Comparison of ENCODE assay signal across 7 cellular contexts in genomic region chr16:12075391-12076340, GRCh38.
DNase-seq lines count a peak whose midpoint lies in the region; ATAC-seq and TF ChIP-seq lines count a peak whose summit lies in the region.
"Not testable (repeated sequence)": the region's sequence is repeated elsewhere in the genome, so short reads cannot be mapped to it uniquely, and the experiment has no call there.

No MANE protein-coding gene starts in this region.

- H3K27ac ChIP-seq in CD4-positive, alpha-beta memory T cell (ENCODE audit: low read depth, low read length): not testable (repeated sequence)
- peak overlapping the region; percentile 39 for H3K27ac ChIP-seq in cardiac muscle cell

- peak overlapping the region in 7 of 8 donors; percentile 40 to 69 (median 65) for H3K4me3 Mint-ChIP-seq in CD4-positive, alpha-beta memory T cell
- H3K4me3 Mint-ChIP-seq in IgD-negative memory B cell (peak overlapping the region in 3 of 4 donors; percentile 70 to 82 (median 72)), activated B cell treated with CpG ODN at 0.5 μM for 24 hours (peak overlapping the region; percentile 38), naive B cell (peak overlapping the region in 6 of 8 donors; percentile 2 to 65 (median 47))
- not testable (repeated sequence) for H3K4me3 Mint-ChIP-seq in stimulated activated effector memory CD8-positive, alpha-beta T cell treated with anti-CD3 and anti-CD28 coated beads, Interleukin-12 subunit alpha, Interleukin-12 subunit beta, amount 100 ng/mL, for 72 hours

- DNase-seq in CD4-positive, alpha-beta memory T cell: peak; percentile 44 to 64 (median 55)
- not testable (repeated sequence) for DNase-seq in activated B cell treated with CpG ODN at 0.5 μM for 24 hours; cardiac muscle cell (ENCODE audit: low read depth in 1 of 2, low spot score in 1 of 2); stimulated activated effector memory CD8-positive, alpha-beta T cell treated with anti-CD3 and anti-CD28 coated beads, Interleukin-12 subunit alpha, Interleukin-12 subunit beta, amount 100 ng/mL, for 72 hours (ENCODE audit: low spot score in 2 of 2)
- peak; percentile 39 for DNase-seq in activated effector memory CD4-positive, alpha-beta T cell treated with Interleukin-2 at 50 U/mL for 16 hours
- peak; percentile 9 for DNase-seq in naive B cell

- H3K36me3 Mint-ChIP-seq in CD4-positive, alpha-beta memory T cell: peaks cover 12 to 26% of the 10 kb centered on the region in 2 donors
- not testable (repeated sequence) for H3K36me3 Mint-ChIP-seq in IgD-negative memory B cell; naive B cell; stimulated activated effector memory CD8-positive, alpha-beta T cell treated with anti-CD3 and anti-CD28 coated beads, Interleukin-12 subunit alpha, Interleukin-12 subunit beta, amount 100 ng/mL, for 72 hours
- H3K36me3 Mint-ChIP-seq in activated B cell treated with CpG ODN at 0.5 μM for 24 hours (ENCODE audit: low read depth): peaks cover 50% of the 10 kb centered on the region

- CTCF ChIA-PET in CD4-positive, alpha-beta memory T cell (lab: Charles Lee; ENCODE audit: partially characterized antibody): interaction anchor here (0.8 to 2.6 kb wide), 3 partner anchors 8 to 19 kb away, joined by 3 to 18 read pairs (median 12); no protein-coding TSS in a partner anchor
- CTCF ChIA-PET in activated B cell treated with CpG ODN at 0.5 μM for 24 hours (lab: Charles Lee): not testable (repeated sequence)

- intact Hi-C loops in CD4-positive, alpha-beta memory T cell (cut with micrococcal nuclease); activated B cell treated with CpG ODN at 0.5 μM for 24 hours (cut with micrococcal nuclease): not testable (repeated sequence)

- peak overlapping the region; percentile 68 to 95 (median 90) for H3K27ac Mint-ChIP-seq in CD4-positive, alpha-beta memory T cell
- H3K27ac Mint-ChIP-seq in IgD-negative memory B cell: peak overlapping the region; percentile 91 to 98 (median 93)
- peak overlapping the region; percentile 68 for H3K27ac Mint-ChIP-seq in activated B cell treated with CpG ODN at 0.5 μM for 24 hours
- H3K27ac Mint-ChIP-seq in naive B cell: peak overlapping the region in 5 of 6 donors; percentile 38 to 88 (median 70)
- H3K27ac Mint-ChIP-seq in stimulated activated effector memory CD8-positive, alpha-beta T cell treated with anti-CD3 and anti-CD28 coated beads, Interleukin-12 subunit alpha, Interleukin-12 subunit beta, amount 100 ng/mL, for 72 hours: peak overlapping the region; percentile 77

- ATAC-seq in activated B cell treated with CpG ODN at 0.5 μM for 24 hours (ENCODE audit: low read depth); naive B cell (ENCODE audit: low read depth in 2 of 2); stimulated activated effector memory CD8-positive, alpha-beta T cell treated with anti-CD3 and anti-CD28 coated beads, Interleukin-12 subunit alpha, Interleukin-12 subunit beta, amount 100 ng/mL, for 72 hours: not testable (repeated sequence)

- H3K4me1 Mint-ChIP-seq in CD4-positive, alpha-beta memory T cell: peaks cover 35 to 64% (median 49%) of the 10 kb centered on the region in 4 donors
- H3K4me1 Mint-ChIP-seq in IgD-negative memory B cell (peaks cover 27 to 31% (median 29%) of the 10 kb centered on the region in 3 donors), activated B cell treated with CpG ODN at 0.5 μM for 24 hours (peaks cover 52% of the 10 kb centered on the region), naive B cell (peaks cover 17 to 64% (median 49%) of the 10 kb centered on the region in 3 donors)
- H3K4me1 Mint-ChIP-seq in stimulated activated effector memory CD8-positive, alpha-beta T cell treated with anti-CD3 and anti-CD28 coated beads, Interleukin-12 subunit alpha, Interleukin-12 subunit beta, amount 100 ng/mL, for 72 hours: peaks cover 38% of the 10 kb centered on the region

- peaks cover 2 to 27% (median 19%) of the 10 kb centered on the region in 8 donors for H3K9me3 Mint-ChIP-seq in CD4-positive, alpha-beta memory T cell
- not testable (repeated sequence) for H3K9me3 Mint-ChIP-seq in IgD-negative memory B cell; activated B cell treated with CpG ODN at 0.5 μM for 24 hours; naive B cell; stimulated activated effector memory CD8-positive, alpha-beta T cell treated with anti-CD3 and anti-CD28 coated beads, Interleukin-12 subunit alpha, Interleukin-12 subunit beta, amount 100 ng/mL, for 72 hours

- not testable (repeated sequence) for H3K9me3 ChIP-seq in CD4-positive, alpha-beta memory T cell (ENCODE audit: control insufficient read depth in 1 of 2, low read length in 2 of 2); cardiac muscle cell (ENCODE audit: low read depth)

- not testable (repeated sequence) for H3K36me3 ChIP-seq in CD4-positive, alpha-beta memory T cell (ENCODE audit: insufficient read depth, low read length); cardiac muscle cell

- peaks cover 48% of the 10 kb centered on the region for H3K4me1 ChIP-seq in CD4-positive, alpha-beta memory T cell (ENCODE audit: insufficient read depth, low read length)
- not testable (repeated sequence) for H3K4me1 ChIP-seq in cardiac muscle cell (ENCODE audit: low read depth)

- H3K27me3 ChIP-seq in CD4-positive, alpha-beta memory T cell (ENCODE audit: insufficient read depth, low read length); cardiac muscle cell: not testable (repeated sequence)

- not testable (repeated sequence) for TF ChIP-seq CTCF in activated B cell treated with CpG ODN at 0.5 μM for 24 hours (IDR thresholded peaks at IDR 0.05); cardiac muscle cell (IDR thresholded peaks at IDR 0.05; ENCODE audit: low read depth, low read length)

- not testable (repeated sequence) for H3K27me3 Mint-ChIP-seq in CD4-positive, alpha-beta memory T cell; IgD-negative memory B cell; activated B cell treated with CpG ODN at 0.5 μM for 24 hours; naive B cell

- H3K4me3 ChIP-seq in CD4-positive, alpha-beta memory T cell (ENCODE audit: low read length in 2 of 2); cardiac muscle cell: not testable (repeated sequence)

- POLR2A ChIA-PET in CD4-positive, alpha-beta memory T cell (lab: Charles Lee; ENCODE audit: partially characterized antibody): interaction anchor here (1.2 kb wide), 1 partner anchor 19 kb away, joined by 4 read pairs; no protein-coding TSS in a partner anchor
- POLR2A ChIA-PET in activated B cell treated with CpG ODN at 0.5 μM for 24 hours (lab: Charles Lee): interaction anchor here (0.6 kb wide), 2 partner anchors 39 to 194 kb away, joined by 3 to 4 read pairs; no protein-coding TSS in a partner anchor
